8 cellular contexts compared by ENCODE assay signal in genomic region chr3:194687638-194688206, GRCh38. TPM values are rescaled to one million over a fixed set of nuclear protein-coding genes. Genes with fewer than 3 reads are reported as not detected.
A peak's percentile ranks its signal among the peaks of the same experiment; 100 is the strongest.
DNase-seq lines count a peak whose midpoint lies in the region; ATAC-seq and TF ChIP-seq lines count a peak whose summit lies in the region.

No MANE protein-coding gene starts in this region.

- peak; percentile 67 for TF ChIP-seq CTCF in progenitor cell of endocrine pancreas (IDR thresholded peaks at IDR 0.05; ENCODE audit: unreplicated experiment)

- H3K36me3 ChIP-seq in urinary bladder (ENCODE audit: insufficient read depth): no peaks in the 10 kb centered on the region

- H3K36me3 Mint-ChIP-seq in activated naive CD4-positive, alpha-beta T cell treated with anti-CD3 and anti-CD28 coated beads for 36 hours (ENCODE audit: low read depth): no peaks in the 10 kb centered on the region
- H3K36me3 Mint-ChIP-seq in progenitor cell of endocrine pancreas (ENCODE audit: insufficient read depth): no peaks in the 10 kb centered on the region

- intact Hi-C loops in activated naive CD4-positive, alpha-beta T cell treated with anti-CD3 and anti-CD28 coated beads for 36 hours (cut with micrococcal nuclease): loop anchor here (1.0 to 5.0 kb wide), 2 partner anchors 82 to 205 kb away; no protein-coding TSS in a partner anchor
- intact Hi-C loops in cardiac septum (cut with DNase I): loop anchor here (1.0 to 5.0 kb wide), 8 partner anchors 25 to 315 kb away; no protein-coding TSS in a partner anchor

- H3K4me1 Mint-ChIP-seq in activated naive CD4-positive, alpha-beta T cell treated with anti-CD3 and anti-CD28 coated beads for 36 hours (ENCODE audit: low read depth): peaks cover 49% of the 10 kb centered on the region
- peaks cover 9% of the 10 kb centered on the region for H3K4me1 Mint-ChIP-seq in progenitor cell of endocrine pancreas (ENCODE audit: low read depth)

- CTCF ChIA-PET in activated naive CD4-positive, alpha-beta T cell treated with anti-CD3 and anti-CD28 coated beads for 36 hours (lab: Charles Lee): interaction anchor here (0.9 to 7.3 kb wide), 10 partner anchors 9 to 421 kb away, joined by 3 to 110 read pairs (median 4); partner anchors contain the start of gene LSG1

- peak; percentile 35 for ATAC-seq in HG02885 (IDR thresholded peaks at IDR 0.05; ENCODE audit: poor library complexity, unreplicated experiment)

- DNase-seq in GM03348 (ENCODE audit: low spot score) (peak; percentile 67), RPMI8226 (peak; percentile 88), cardiac septum (ENCODE audit: low spot score) (peak; percentile 92), progenitor cell of endocrine pancreas (ENCODE audit: low spot score, unreplicated experiment) (peak; percentile 61), NCI-H1930 (lab: John Stamatoyannopoulos, UW) (no peak)
- peak; percentile 76 for DNase-seq in activated naive CD4-positive, alpha-beta T cell treated with anti-CD3 and anti-CD28 coated beads for 36 hours

- peak overlapping the region; percentile 77 for H3K4me3 Mint-ChIP-seq in activated naive CD4-positive, alpha-beta T cell treated with anti-CD3 and anti-CD28 coated beads for 36 hours
- H3K4me3 Mint-ChIP-seq in progenitor cell of endocrine pancreas (ENCODE audit: low read depth): peak overlapping the region; percentile 80

- 1% methylated on average over 57 of the region's 57 CpGs for WGBS in urinary bladder

- peak overlapping the region; percentile 87 for H3K27ac ChIP-seq in urinary bladder (ENCODE audit: low read depth)

- no peaks in the 10 kb centered on the region for H3K9me3 Mint-ChIP-seq in activated naive CD4-positive, alpha-beta T cell treated with anti-CD3 and anti-CD28 coated beads for 36 hours
- no peaks in the 10 kb centered on the region for H3K9me3 Mint-ChIP-seq in progenitor cell of endocrine pancreas (ENCODE audit: low read depth)

- peaks cover 22% of the 10 kb centered on the region for H3K27me3 Mint-ChIP-seq in activated naive CD4-positive, alpha-beta T cell treated with anti-CD3 and anti-CD28 coated beads for 36 hours (ENCODE audit: low read depth)
- peaks cover 73% of the 10 kb centered on the region for H3K27me3 Mint-ChIP-seq in progenitor cell of endocrine pancreas

- H3K27ac Mint-ChIP-seq in activated naive CD4-positive, alpha-beta T cell treated with anti-CD3 and anti-CD28 coated beads for 36 hours: no peak overlapping the region
- no peak overlapping the region for H3K27ac Mint-ChIP-seq in progenitor cell of endocrine pancreas

- H3K4me3 ChIP-seq in urinary bladder (ENCODE audit: low read depth, low read length): peak overlapping the region; percentile 57

- no peaks in the 10 kb centered on the region for H3K4me1 ChIP-seq in urinary bladder (ENCODE audit: insufficient read depth)

RNA-seq across cellular contexts. Expression of gene FAM43A, which starts 2.0 kb away (rescaled TPM):
- total RNA-seq in activated naive CD4-positive, alpha-beta T cell treated with anti-CD3 and anti-CD28 coated beads for 36 hours: 1 to 10 TPM; 1.4 to 1.6 TPM
- total RNA-seq in cardiac septum: 33.9 TPM
- 0.12 and 0.31 TPM in 2 replicates for total RNA-seq in progenitor cell of endocrine pancreas
- total RNA-seq in urinary bladder: 22.4 TPM
- polyA plus RNA-seq in urinary bladder: 28.5 TPM

RNA-seq across cellular contexts. Expression of gene LSG1, which starts 15.7 kb away (rescaled TPM):
- total RNA-seq in activated naive CD4-positive, alpha-beta T cell treated with anti-CD3 and anti-CD28 coated beads for 36 hours: 10 to 100 TPM; 26.4 to 27.0 TPM
- total RNA-seq in cardiac septum (21.3 TPM), progenitor cell of endocrine pancreas (51.0 and 52.9 TPM in 2 replicates), urinary bladder (44.1 TPM)
- polyA plus RNA-seq in urinary bladder: 19.7 TPM

RNA-seq across cellular contexts. Expression of gene TMEM44, which starts 54.5 kb away (rescaled TPM):
- 1 to 10 TPM in 1 of 2 experiments, under 1 TPM in 1; 0.93 to 1.7 TPM for total RNA-seq in activated naive CD4-positive, alpha-beta T cell treated with anti-CD3 and anti-CD28 coated beads for 36 hours
- 5.7 TPM for total RNA-seq in cardiac septum
- 40.1 and 44.7 TPM in 2 replicates for total RNA-seq in progenitor cell of endocrine pancreas
- total RNA-seq in urinary bladder: 11.7 TPM
- polyA plus RNA-seq in urinary bladder: 8.0 TPM

Comparison
In these comparisons a context has a peak if more than half of its experiments do, and no peak if none do; other contexts are left out.
1. DNase-seq: peak in GM03348 (single experiment), RPMI8226 (single experiment), activated naive CD4-positive, alpha-beta T cell treated with anti-CD3 and anti-CD28 coated beads for 36 hours (single experiment), cardiac septum (single experiment) and progenitor cell of endocrine pancreas (single experiment); none in NCI-H1930 (0 of 2).